19 cellular contexts compared by ENCODE assay signal in the genomic region with DNA sequence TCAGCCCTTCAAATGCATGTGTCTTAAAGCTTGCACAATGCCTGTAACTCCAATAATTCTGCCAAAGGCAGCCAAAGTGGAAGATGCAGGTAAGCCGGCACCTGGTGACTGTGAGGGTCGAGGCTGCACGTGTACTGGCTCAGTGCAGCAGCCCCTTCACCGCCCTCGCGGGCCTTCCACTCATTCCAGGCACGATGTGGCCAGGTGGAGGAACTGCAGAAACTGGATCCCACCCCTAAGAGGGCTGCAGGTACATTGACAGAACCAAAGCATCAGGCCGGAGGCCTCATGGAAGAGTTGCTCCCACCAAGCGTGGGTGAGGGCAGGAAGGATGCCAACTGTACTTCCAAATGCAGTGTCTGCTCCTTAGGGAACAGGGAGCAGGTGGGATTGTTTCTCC.
DNase-seq lines count a peak whose midpoint lies in the region; ATAC-seq and TF ChIP-seq lines count a peak whose summit lies in the region.
"Had no signal": no experiment of that assay in that cellular context is flagged by ENCODE, and none has a peak within 500 bp of the region (broad histone marks: within the 10 kb centered on the region; RNA-seq: fewer than 3 reads in every experiment).

No MANE protein-coding gene starts in this region.

- no peaks in the 10 kb centered on the region for H3K4me1 ChIP-seq in aorta (ENCODE audit: control insufficient read depth in 1 of 2, insufficient read depth in 2 of 2, low read length in 2 of 2)
- H3K4me1 ChIP-seq: Caco-2, HAP-1 had no signal

- peaks cover 5% of the 10 kb centered on the region for H3K9me3 Mint-ChIP-seq in glutamatergic neuron (ENCODE audit: unreplicated experiment)

- H3K4me1 Mint-ChIP-seq in glutamatergic neuron (ENCODE audit: low read depth, unreplicated experiment), result peaks cover 13% of the 10 kb centered on the region

- H3K36me3 Mint-ChIP-seq in glutamatergic neuron (ENCODE audit: unreplicated experiment), result no peaks in the 10 kb centered on the region

- H3K27ac Mint-ChIP-seq in glutamatergic neuron (ENCODE audit: unreplicated experiment), result no peak overlapping the region
- H3K27ac Mint-ChIP-seq: B cell; CD4-positive, alpha-beta T cell had no signal

- intact Hi-C loops in posterior cingulate gyrus (cut with DNase I) (no loop called here), aorta (cut with DNase I) (loop anchor here in 1 of 2 donors (10.0 kb wide), 2 partner anchors 147 to 257 kb away; a partner anchor contains a TSS)

- no peak overlapping the region for H3K4me3 ChIP-seq in aorta (ENCODE audit: low read length in 2 of 2)
- H3K4me3 ChIP-seq: GM23248, HAP-1, K562 had no signal

- no peak overlapping the region for H3K4me3 Mint-ChIP-seq in glutamatergic neuron (ENCODE audit: unreplicated experiment)
- H3K4me3 Mint-ChIP-seq: B cell; CD4-positive, alpha-beta T cell had no signal

- no peaks in the 10 kb centered on the region for H3K27me3 ChIP-seq in aorta (ENCODE audit: control insufficient read depth in 1 of 2, insufficient read depth in 2 of 2, low read length in 1 of 2)

- H3K27ac ChIP-seq in aorta (ENCODE audit: low read depth in 1 of 2, low read length in 2 of 2), result no peak overlapping the region
- H3K27ac ChIP-seq: GM23248 had no signal

- no peaks in the 10 kb centered on the region for H3K9me3 ChIP-seq in aorta (ENCODE audit: control insufficient read depth, low read length)
- H3K9me3 ChIP-seq: Caco-2, HAP-1 had no signal

- TF ChIP-seq CTCF in glutamatergic neuron (IDR thresholded peaks at IDR 0.05; ENCODE audit: partially characterized antibody, unreplicated experiment), result no peak

- H3K27me3 Mint-ChIP-seq in glutamatergic neuron (ENCODE audit: unreplicated experiment), result peaks cover 5% of the 10 kb centered on the region
- H3K27me3 Mint-ChIP-seq: B cell; CD4-positive, alpha-beta T cell had no signal

- WGBS in aorta, 2 donors, result 92 to 94% methylated on average over 9 of the region's 9 CpGs

- no peak for ATAC-seq in aorta (ENCODE audit: low FRiP score)
- ATAC-seq in HG03521 (IDR thresholded peaks at IDR 0.05; ENCODE audit: unreplicated experiment), result no peak
- no peak for ATAC-seq in GM18858 (IDR thresholded peaks at IDR 0.05; ENCODE audit: unreplicated experiment)
- ATAC-seq: K562 had no signal

- H3K36me3 ChIP-seq in aorta (ENCODE audit: control insufficient read depth in 1 of 2, insufficient read depth in 2 of 2, low read length in 1 of 2), result peaks cover 0 to 2% of the 10 kb centered on the region in 2 donors
- H3K36me3 ChIP-seq: HAP-1 had no signal

- peak; percentile 55 for DNase-seq in activated effector memory CD4-positive, alpha-beta T cell treated with anti-CD3 and anti-CD28 coated beads, Interleukin-2, amount 50 U/mL, for 16 hours
- no peak for DNase-seq in activated effector memory CD4-positive, alpha-beta T cell treated with Interleukin-2 at 50 U/mL for 16 hours
- DNase-seq in glutamatergic neuron (peak; percentile 7), posterior cingulate gyrus (peak in 6 of 10 donors; percentile 5 to 55 (median 28)), aorta (peak; percentile 16 to 59)
- DNase-seq: Caco-2; CD4-positive, alpha-beta T cell; GM23248; NCI-H1105; NCI-H2081 treated with DMSO at 0.1 percent for 48 hours; NCI-H510A; NCI-H748 treated with DMSO at 0.1 percent for 48 hours; OCI-M1; SHP77 treated with DMSO at 0.1 percent for 48 hours had no signal
